In the genomic region with DNA sequence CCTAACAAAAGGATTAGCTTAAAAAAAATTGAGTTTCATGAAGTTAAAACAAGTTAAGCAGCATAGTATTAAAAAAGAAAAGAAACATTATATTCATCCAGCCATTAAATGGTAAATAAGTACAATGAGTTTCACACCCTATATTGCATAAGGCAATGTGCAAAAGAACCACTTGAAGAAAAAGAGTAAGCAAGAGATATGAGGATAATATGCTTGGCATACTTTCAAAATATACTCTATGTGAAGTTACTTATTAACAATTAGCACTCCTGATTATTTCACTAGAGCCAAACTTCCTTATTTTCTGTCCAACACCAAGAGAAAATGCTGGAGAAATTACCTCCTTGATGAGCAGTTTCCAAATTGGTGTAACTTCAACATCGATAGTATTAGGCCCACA, we compare ENCODE assay signal across 18 cellular contexts.
DNase-seq lines count a peak whose midpoint lies in the region; ATAC-seq, FAIRE-seq and TF ChIP-seq lines count a peak whose summit lies in the region.
"Had no signal": no experiment of that assay in that cellular context is flagged by ENCODE, and none has a peak within 500 bp of the region (broad histone marks: within the 10 kb centered on the region; RNA-seq: fewer than 3 reads in every experiment).

No MANE protein-coding gene starts in this region.

- no peaks in the 10 kb centered on the region for H3K36me3 Mint-ChIP-seq in Calu3 (ENCODE audit: insufficient read depth, unreplicated experiment)

- TF ChIP-seq CTCF in Calu3 (IDR thresholded peaks at IDR 0.05; ENCODE audit: unreplicated experiment) (no peak), mucosa of descending colon (IDR thresholded peaks at IDR 0.05) (no peak), RWPE1 (conservative IDR thresholded peaks at IDR 0.05; ENCODE audit: low read depth) (no peak)

- peaks cover 12% of the 10 kb centered on the region for H3K4me1 ChIP-seq in mucosa of descending colon (ENCODE audit: low read depth)
- no peaks in the 10 kb centered on the region for H3K4me1 ChIP-seq in small intestine (ENCODE audit: control insufficient read depth in 2 of 2, insufficient read depth in 1 of 2, low read depth in 1 of 2, low read length in 1 of 2)
- H3K4me1 ChIP-seq: BLaER1 had no signal

- FAIRE-seq in small intestine (lab: Jason Lieb, UNC): peak; percentile 88
- FAIRE-seq: G401.6, GM12891 had no signal

- DNase-seq in Calu3 (no peak), mucosa of descending colon (no peak), small intestine (peak; percentile 80), iPS-NIHi7 (ENCODE audit: extremely low spot score) (no peak), left ventricle myocardium superior (no peak), RWPE1 (ENCODE audit: low spot score) (no peak)
- DNase-seq: 8988T, AML-193, DMS 273 treated with DMSO at 0.1 percent for 48 hours, DMS79 treated with DMSO at 0.1 percent for 48 hours, EL, H7 had no signal

- peak overlapping the region; percentile 60 for H3K27ac Mint-ChIP-seq in Calu3 (ENCODE audit: unreplicated experiment)
- H3K27ac Mint-ChIP-seq: GM23338 had no signal

- H3K27ac ChIP-seq in small intestine (ENCODE audit: low read depth in 1 of 2, low read length in 1 of 2): no peak overlapping the region
- H3K27ac ChIP-seq in RWPE1: no peak overlapping the region
- H3K27ac ChIP-seq: BLaER1 had no signal

- peaks cover 4% of the 10 kb centered on the region for H3K9me3 Mint-ChIP-seq in Calu3 (ENCODE audit: low read depth, unreplicated experiment)
- H3K9me3 Mint-ChIP-seq: GM23338 had no signal

- H3K9me3 ChIP-seq in mucosa of descending colon: no peaks in the 10 kb centered on the region
- no peaks in the 10 kb centered on the region for H3K9me3 ChIP-seq in small intestine (ENCODE audit: control insufficient read depth, low read depth)
- H3K9me3 ChIP-seq: BLaER1 had no signal

- peak; percentile 48 for ATAC-seq in esophagus mucosa
- ATAC-seq in mucosa of descending colon: peak; percentile 86
- ATAC-seq in left ventricle myocardium superior: no peak
- ATAC-seq in HG02973 (IDR thresholded peaks at IDR 0.05; ENCODE audit: unreplicated experiment): no peak
- ATAC-seq: GM23338 had no signal

- CTCF ChIA-PET in Calu3 (lab: Charles Lee): interaction anchor here (0.8 to 1.7 kb wide), 4 partner anchors 20 to 82 kb away, joined by 3 read pairs; a partner anchor contains a TSS
- CTCF ChIA-PET in RWPE1 (lab: Yijun Ruan, JAX): interaction anchor here (0.6 to 0.7 kb wide), 2 partner anchors 16 to 348 kb away, joined by 3 to 4 read pairs; no protein-coding TSS in a partner anchor

- H3K4me3 Mint-ChIP-seq in Calu3 (ENCODE audit: low read depth, unreplicated experiment): peak overlapping the region; percentile 16
- H3K4me3 Mint-ChIP-seq: GM23338 had no signal

- intact Hi-C loops in Calu3 (cut with micrococcal nuclease; ENCODE audit: unreplicated experiment) (loop anchor here (2.0 kb wide), 1 partner anchor 64 kb away; a partner anchor contains a TSS), mucosa of descending colon (cut with DNase I, micrococcal nuclease) (no loop called here), left ventricle myocardium superior (cut with micrococcal nuclease) (no loop called here)

- peaks cover 27% of the 10 kb centered on the region for H3K4me1 Mint-ChIP-seq in Calu3 (ENCODE audit: low read depth, unreplicated experiment)
- H3K4me1 Mint-ChIP-seq: GM23338 had no signal

- H3K4me3 ChIP-seq in mucosa of descending colon (no peak overlapping the region), small intestine (ENCODE audit: low read depth in 1 of 2, low read length in 2 of 2) (no peak overlapping the region)
- H3K4me3 ChIP-seq: BLaER1, GM23338 had no signal

- POLR2A ChIA-PET in RWPE1 (lab: Yijun Ruan, JAX; ENCODE audit: low non-redundant PET): no interaction called here

- no TSS peak for BruUV-seq in Calu3 (replicated peaks; lab: Mats Ljungman, UMichigan)

- no peaks in the 10 kb centered on the region for H3K27me3 ChIP-seq in small intestine (ENCODE audit: control insufficient read depth in 2 of 2, insufficient read depth in 2 of 2, low read length in 2 of 2)
- H3K27me3 ChIP-seq: BLaER1 had no signal

- WGBS in small intestine, 3 donors: 11 to 63% (median 41%) methylated on average over 1 of the region's 1 CpG

- H3K36me3 ChIP-seq in mucosa of descending colon (ENCODE audit: low read depth) (no peaks in the 10 kb centered on the region), small intestine (ENCODE audit: control insufficient read depth in 2 of 2, insufficient read depth in 2 of 2, low read length in 2 of 2) (no peaks in the 10 kb centered on the region)
- H3K36me3 ChIP-seq: BLaER1 had no signal

- H3K27me3 Mint-ChIP-seq in Calu3 (ENCODE audit: unreplicated experiment): no peaks in the 10 kb centered on the region

Comparison
In these comparisons a context has a peak if more than half of its experiments do, and no peak if none do; other contexts are left out.
1. ATAC-seq: peak in esophagus mucosa (single experiment) and mucosa of descending colon (single experiment); none in left ventricle myocardium superior (single experiment) and HG02973 (single experiment).